9 cellular contexts compared by ENCODE assay signal in genomic region chr12:58621126-58621525, GRCh38.
"Had no signal": no experiment of that assay in that cellular context is flagged by ENCODE, and none has a peak within 500 bp of the region (broad histone marks: within the 10 kb centered on the region; RNA-seq: fewer than 3 reads in every experiment).

No MANE protein-coding gene starts in this region.

- H3K27ac ChIP-seq: GM23248, HL-60 had no signal

- DNase-seq: GM23248, GOT3, H9, HCEC 1CT, IMR-90, KG1 had no signal

- H3K4me3 ChIP-seq: GM23248, K562 had no signal

- ATAC-seq: HepG2, K562 had no signal

- H3K9ac ChIP-seq: GM23248 had no signal

- H2AFZ ChIP-seq: GM23248 had no signal
